ENCODE assay signal across 1 cellular context in the genomic region with DNA sequence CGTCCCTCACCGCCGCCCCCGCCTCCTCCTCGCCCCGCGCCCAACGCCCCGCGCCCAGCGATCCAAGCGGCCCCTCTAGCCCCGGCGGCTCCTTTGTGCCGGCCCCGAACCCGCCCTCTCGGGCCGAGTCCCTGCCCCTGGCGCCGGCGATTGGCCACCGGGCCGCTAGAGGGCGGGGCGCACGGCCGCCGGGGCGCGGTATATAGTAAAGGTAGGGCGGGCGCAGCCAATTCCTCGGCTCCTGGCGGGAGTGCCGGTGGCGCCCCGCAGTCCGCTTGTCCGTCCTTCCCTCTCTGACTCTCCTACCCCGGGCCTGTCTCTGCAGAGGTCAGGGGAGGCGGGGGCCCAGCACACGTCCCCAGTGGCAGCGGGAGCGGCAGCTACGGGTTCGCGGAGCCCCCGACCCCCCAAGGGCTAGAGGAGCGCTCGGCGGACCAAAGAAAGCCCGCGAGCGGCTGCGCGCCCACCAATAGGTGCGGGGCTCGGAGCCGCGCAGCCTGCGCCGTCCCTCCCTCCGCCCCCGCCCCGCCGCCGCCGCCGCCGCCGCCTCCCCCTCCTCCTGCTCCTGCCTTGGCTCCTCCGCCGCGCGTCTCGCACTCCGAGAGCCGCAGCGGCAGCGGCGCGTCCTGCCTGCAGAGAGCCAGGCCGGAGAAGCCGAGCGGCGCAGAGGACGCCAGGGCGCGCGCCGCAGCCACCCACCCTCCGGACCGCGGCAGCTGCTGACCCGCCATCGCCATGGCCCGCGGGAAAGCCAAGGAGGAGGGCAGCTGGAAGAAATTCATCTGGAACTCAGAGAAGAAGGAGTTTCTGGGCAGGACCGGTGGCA.
TF ChIP-seq lines count a peak whose summit lies in the region.

A gene (plus strand): TSS at position 596 of the 826 bp plus-strand sequence. CDS start 140 bp downstream, at position 736.

TF ChIP-seq in GM12878, 131 proteins besides CTCF, POLR2A, EP300 and RAD21 (continued from another document):
- TF ChIP-seq BRCA1 (IDR thresholded peaks at IDR 0.05; ENCODE audit: low read depth, low read length) (no peak), IKZF1 (conservative IDR thresholded peaks at IDR 0.05) (peak; percentile 43), RELA (IDR thresholded peaks at IDR 0.05; ENCODE audit: borderline replicate concordance, partially characterized antibody) (no peak), EED (IDR thresholded peaks at IDR 0.05; ENCODE audit: low read depth) (0 out of 2 replicates have a peak, but pooled peaks have one; percentile 16), SREBF2 (IDR thresholded peaks at IDR 0.05; ENCODE audit: low read length) (no peak), EZH2 (IDR thresholded peaks at IDR 0.05; ENCODE audit: borderline replicate concordance, control insufficient read depth, low read depth, low read length) (no peak), PAX5 (IDR thresholded peaks at IDR 0.05; ENCODE audit: borderline replicate concordance, low read depth, low read length) (no peak), MTA3 (IDR thresholded peaks at IDR 0.05; ENCODE audit: borderline replicate concordance, low read length) (no peak)
- TF ChIP-seq, protein P1, sequence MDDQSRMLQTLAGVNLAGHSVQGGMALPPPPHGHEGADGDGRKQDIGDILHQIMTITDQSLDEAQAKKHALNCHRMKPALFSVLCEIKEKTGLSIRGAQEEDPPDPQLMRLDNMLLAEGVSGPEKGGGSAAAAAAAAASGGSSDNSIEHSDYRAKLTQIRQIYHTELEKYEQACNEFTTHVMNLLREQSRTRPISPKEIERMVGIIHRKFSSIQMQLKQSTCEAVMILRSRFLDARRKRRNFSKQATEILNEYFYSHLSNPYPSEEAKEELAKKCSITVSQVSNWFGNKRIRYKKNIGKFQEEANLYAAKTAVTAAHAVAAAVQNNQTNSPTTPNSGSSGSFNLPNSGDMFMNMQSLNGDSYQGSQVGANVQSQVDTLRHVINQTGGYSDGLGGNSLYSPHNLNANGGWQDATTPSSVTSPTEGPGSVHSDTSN (IDR thresholded peaks at IDR 0.05; ENCODE audit: insufficient replicate concordance, low read depth, low read length): no peak
- TF ChIP-seq, protein P2, sequence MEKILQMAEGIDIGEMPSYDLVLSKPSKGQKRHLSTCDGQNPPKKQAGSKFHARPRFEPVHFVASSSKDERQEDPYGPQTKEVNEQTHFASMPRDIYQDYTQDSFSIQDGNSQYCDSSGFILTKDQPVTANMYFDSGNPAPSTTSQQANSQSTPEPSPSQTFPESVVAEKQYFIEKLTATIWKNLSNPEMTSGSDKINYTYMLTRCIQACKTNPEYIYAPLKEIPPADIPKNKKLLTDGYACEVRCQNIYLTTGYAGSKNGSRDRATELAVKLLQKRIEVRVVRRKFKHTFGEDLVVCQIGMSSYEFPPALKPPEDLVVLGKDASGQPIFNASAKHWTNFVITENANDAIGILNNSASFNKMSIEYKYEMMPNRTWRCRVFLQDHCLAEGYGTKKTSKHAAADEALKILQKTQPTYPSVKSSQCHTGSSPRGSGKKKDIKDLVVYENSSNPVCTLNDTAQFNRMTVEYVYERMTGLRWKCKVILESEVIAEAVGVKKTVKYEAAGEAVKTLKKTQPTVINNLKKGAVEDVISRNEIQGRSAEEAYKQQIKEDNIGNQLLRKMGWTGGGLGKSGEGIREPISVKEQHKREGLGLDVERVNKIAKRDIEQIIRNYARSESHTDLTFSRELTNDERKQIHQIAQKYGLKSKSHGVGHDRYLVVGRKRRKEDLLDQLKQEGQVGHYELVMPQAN (conservative IDR thresholded peaks at IDR 0.05): peak; percentile 48
